In the genomic region with DNA sequence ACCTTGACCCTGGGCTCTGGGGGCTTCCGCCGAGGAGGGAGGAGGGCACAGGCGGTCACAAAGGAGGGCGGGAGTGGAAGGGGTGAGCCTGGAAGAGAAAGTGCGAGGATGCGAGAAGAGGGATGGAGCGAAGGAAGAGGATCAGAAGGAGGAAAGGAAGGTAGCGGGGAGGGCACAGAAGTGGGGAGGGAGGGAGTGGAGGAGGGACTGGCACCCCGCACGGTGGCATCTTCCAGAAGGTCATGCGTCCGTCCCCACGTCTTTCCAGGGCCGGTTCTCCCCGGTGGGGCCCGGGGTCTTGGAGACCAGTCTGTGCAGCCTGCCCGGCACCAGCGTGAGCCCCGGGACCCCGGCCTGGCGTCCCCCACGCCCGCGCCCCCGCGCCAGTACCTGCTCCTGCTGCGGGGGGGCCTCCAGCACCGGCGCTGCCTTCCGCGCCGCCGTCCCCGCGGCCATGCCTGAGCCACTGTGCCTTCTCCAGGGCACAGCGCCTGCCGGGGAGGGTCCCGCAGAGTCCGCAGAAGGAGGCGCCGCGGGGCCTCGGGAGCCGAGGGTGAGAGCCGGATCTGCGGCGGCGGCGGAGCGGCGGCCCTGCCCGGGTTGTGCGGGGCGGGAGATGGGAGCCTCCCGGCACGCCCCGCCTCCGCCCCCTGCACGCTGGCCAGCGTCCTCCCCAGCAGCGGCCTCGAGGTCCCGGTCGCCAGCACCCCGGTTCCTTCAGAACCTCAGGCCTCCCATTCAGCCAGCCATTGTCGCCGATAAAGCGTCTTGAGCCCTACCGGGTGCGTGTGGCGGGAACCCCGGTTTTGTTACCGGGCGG, we compare ENCODE assay signal across 8 cellular contexts. TPM values are rescaled to one million over a fixed set of nuclear protein-coding genes. Genes with fewer than 3 reads are reported as not detected.
DNase-seq lines count a peak whose midpoint lies in the region; ATAC-seq and TF ChIP-seq lines count a peak whose summit lies in the region.
"Had no signal": no experiment of that assay in that cellular context is flagged by ENCODE, and none has a peak within 500 bp of the region (broad histone marks: within the 10 kb centered on the region; RNA-seq: fewer than 3 reads in every experiment).

A gene (minus strand): TSS at position 618 of the 820 bp plus-strand sequence. CDS start 162 bp downstream, at position 456.

- H3K4me3 ChIP-seq in IMR-90 (ENCODE audit: insufficient read depth, low read depth, low read length) (peak within 1 kb of the TSS; percentile 30; the same call in 1 of the 2 replicates), left ventricle myocardium inferior (peak within 1 kb of the TSS; percentile 68), Caco-2 (ENCODE audit: low read depth, low read length) (no peak within 1 kb of the TSS)

- no peaks in the 10 kb centered on the region for H3K9me3 Mint-ChIP-seq in activated naive CD4-positive, alpha-beta T cell treated with anti-CD3 and anti-CD28 coated beads, Interleukin-2, amount 50 U/mL, for 24 hours
- H3K9me3 Mint-ChIP-seq in Caco-2 (ENCODE audit: unreplicated experiment): no peaks in the 10 kb centered on the region

- no peak for TF ChIP-seq RAD21 in IMR-90 (IDR thresholded peaks at IDR 0.05; ENCODE audit: low read length)

- H3K4me1 ChIP-seq in IMR-90 (ENCODE audit: control insufficient read depth, insufficient read depth, low read length): no peaks in the 10 kb centered on the region
- peaks cover 13% of the 10 kb centered on the region for H3K4me1 ChIP-seq in left ventricle myocardium inferior
- peaks cover 4% of the 10 kb centered on the region for H3K4me1 ChIP-seq in Caco-2

- peak within 1 kb of the TSS; percentile 66 for H2AFZ ChIP-seq in IMR-90 (replicated peaks; ENCODE audit: low read length, poor library complexity)

- no peak for TF ChIP-seq CTCF in IMR-90 (conservative IDR thresholded peaks at IDR 0.05; ENCODE audit: low read depth, low read length)
- TF ChIP-seq CTCF in left ventricle myocardium inferior (IDR thresholded peaks at IDR 0.05; ENCODE audit: borderline replicate concordance): no peak
- no peak for TF ChIP-seq CTCF in Caco-2 (IDR thresholded peaks at IDR 0.05; ENCODE audit: insufficient read depth in 1 of 2, low read depth in 1 of 2, low read length in 1 of 2, severe bottlenecking in 1 of 2, unreplicated experiment in 1 of 2)

- POLR2A ChIA-PET in IMR-90 (lab: Charles Lee; ENCODE audit: unreplicated experiment): no interaction called here
- POLR2A ChIA-PET in Caco-2 (lab: Charles Lee): no interaction called here

- H3K79me1 ChIP-seq in IMR-90 (ENCODE audit: low read depth in 1 of 2, low read length in 2 of 2): no peaks in the 10 kb centered on the region

- no peak within 1 kb of the TSS for H2BK20ac ChIP-seq in IMR-90 (ENCODE audit: low read depth, low read length)

- no peak within 1 kb of the TSS for H3K18ac ChIP-seq in IMR-90 (ENCODE audit: low read depth, low read length)

- H3K56ac ChIP-seq in IMR-90 (ENCODE audit: extremely low read depth, insufficient read depth, low read length): no peak within 1 kb of the TSS

- H3K9me1 ChIP-seq in IMR-90 (ENCODE audit: insufficient read depth, low read length): no peaks in the 10 kb centered on the region

- peaks cover 59% of the 10 kb centered on the region for H3K4me1 Mint-ChIP-seq in activated naive CD4-positive, alpha-beta T cell treated with anti-CD3 and anti-CD28 coated beads, Interleukin-2, amount 50 U/mL, for 24 hours
- no peaks in the 10 kb centered on the region for H3K4me1 Mint-ChIP-seq in Caco-2 (ENCODE audit: low read depth, unreplicated experiment)

- no peak for DNase-seq in IMR-90
- no peak for DNase-seq in left ventricle myocardium inferior
- no peak for DNase-seq in sciatic nerve (ENCODE audit: low spot score)
- no peak for DNase-seq in NCI-H1694 (lab: John Stamatoyannopoulos, UW)
- DNase-seq in Caco-2: no peak

- TF ChIP-seq POLR2A in IMR-90 (IDR thresholded peaks at IDR 0.05; ENCODE audit: low read depth, low read length): no peak

- no peaks in the 10 kb centered on the region for H3K36me3 Mint-ChIP-seq in activated naive CD4-positive, alpha-beta T cell treated with anti-CD3 and anti-CD28 coated beads, Interleukin-2, amount 50 U/mL, for 24 hours
- H3K36me3 Mint-ChIP-seq in Caco-2 (ENCODE audit: insufficient read depth, unreplicated experiment): no peaks in the 10 kb centered on the region

- WGBS in IMR-90 (ENCODE audit: extremely low coverage in 2 of 2, insufficient read length in 1 of 2), 2 experiments: 4% methylated on average over 25 of the region's 74 CpGs; no CpG with 5 or more reads in 1 of the 2 experiments

- H3K36me3 ChIP-seq in IMR-90 (ENCODE audit: control insufficient read depth, insufficient read depth, low read length) (no peaks in the 10 kb centered on the region), left ventricle myocardium inferior (no peaks in the 10 kb centered on the region), Caco-2 (ENCODE audit: control insufficient read depth, insufficient read depth, low read length) (no peaks in the 10 kb centered on the region)

- no peak within 1 kb of the TSS for H3K9ac ChIP-seq in IMR-90 (ENCODE audit: low read depth, low read length)

- no TSS peak for BruUV-seq in IMR-90 (replicated peaks; lab: Mats Ljungman, UMichigan)
- no TSS peak for BruUV-seq in Caco-2 (replicated peaks; lab: Mats Ljungman, UMichigan)

- no peak within 1 kb of the TSS for H2AK5ac ChIP-seq in IMR-90 (ENCODE audit: low read depth, low read length)

- no peak within 1 kb of the TSS for H4K8ac ChIP-seq in IMR-90 (ENCODE audit: low read depth in 2 of 2, low read length in 2 of 2)

- no peak within 1 kb of the TSS for H3K27ac ChIP-seq in IMR-90 (ENCODE audit: insufficient read depth, low read length)
- H3K27ac ChIP-seq in left ventricle myocardium inferior (replicated peaks): no peak within 1 kb of the TSS

- ATAC-seq in IMR-90 (ENCODE audit: low read depth) (peak; percentile 62), sciatic nerve (peak; percentile 50), GM21619 (IDR thresholded peaks at IDR 0.05; ENCODE audit: unreplicated experiment) (no peak)

- no peak within 1 kb of the TSS for H2BK120ac ChIP-seq in IMR-90 (ENCODE audit: low read depth, low read length)

- no peak within 1 kb of the TSS for H3K14ac ChIP-seq in IMR-90 (replicated peaks; ENCODE audit: low read depth, low read length)

- no peak within 1 kb of the TSS for H2AK9ac ChIP-seq in IMR-90 (replicated peaks; ENCODE audit: low read depth, low read length, poor library complexity)

- H3K4ac ChIP-seq in IMR-90 (ENCODE audit: low read depth, low read length): no peak within 1 kb of the TSS

- H2BK5ac ChIP-seq in IMR-90 (ENCODE audit: low read depth, low read length, poor library complexity, severe bottlenecking): no peak within 1 kb of the TSS

- CTCF ChIA-PET in IMR-90 (lab: Yijun Ruan, JAX) (no interaction called here), Caco-2 (lab: Charles Lee) (no interaction called here)

- no peak within 1 kb of the TSS for H4K91ac ChIP-seq in IMR-90 (ENCODE audit: insufficient read depth, low read depth, low read length)

- no peak within 1 kb of the TSS for H4K5ac ChIP-seq in IMR-90 (ENCODE audit: low read depth, low read length)

- peak within 1 kb of the TSS; percentile 77 for H3K4me3 Mint-ChIP-seq in activated naive CD4-positive, alpha-beta T cell treated with anti-CD3 and anti-CD28 coated beads, Interleukin-2, amount 50 U/mL, for 24 hours
- H3K4me3 Mint-ChIP-seq in Caco-2 (ENCODE audit: unreplicated experiment): no peak within 1 kb of the TSS

- dilution Hi-C loops in IMR-90 (cut with HindIII; ENCODE audit: low sequenced_read_pairs, unreplicated experiment): no loop called here

- H4K20me1 ChIP-seq in IMR-90 (ENCODE audit: insufficient read depth, low read length): no peaks in the 10 kb centered on the region

- no peak within 1 kb of the TSS for H3K23ac ChIP-seq in IMR-90 (ENCODE audit: low read depth, low read length)

- H3K27ac Mint-ChIP-seq in activated naive CD4-positive, alpha-beta T cell treated with anti-CD3 and anti-CD28 coated beads, Interleukin-2, amount 50 U/mL, for 24 hours: peak within 1 kb of the TSS; percentile 83
- no peak within 1 kb of the TSS for H3K27ac Mint-ChIP-seq in Caco-2 (ENCODE audit: unreplicated experiment)

- H3K27me3 ChIP-seq in IMR-90 (ENCODE audit: control insufficient read depth, insufficient read depth, low read length) (peaks cover 33% of the 10 kb centered on the region), left ventricle myocardium inferior (ENCODE audit: low read depth) (peaks cover 90% of the 10 kb centered on the region), Caco-2 (replicated peaks; ENCODE audit: control insufficient read depth, insufficient read depth, low read length) (no peaks in the 10 kb centered on the region)

- intact Hi-C loops in IMR-90 (cut with micrococcal nuclease): no loop called here
- intact Hi-C loops in left ventricle myocardium inferior (cut with micrococcal nuclease): no loop called here
- intact Hi-C loops in sciatic nerve (cut with DNase I): no loop called here
- intact Hi-C loops in Caco-2 (cut with micrococcal nuclease; ENCODE audit: unreplicated experiment): no loop called here

- no peak within 1 kb of the TSS for H2BK15ac ChIP-seq in IMR-90 (ENCODE audit: low read depth, low read length)

- H3K9me3 ChIP-seq in IMR-90 (ENCODE audit: control insufficient read depth, insufficient read depth, low read length) (no peaks in the 10 kb centered on the region), left ventricle myocardium inferior (replicated peaks) (peaks cover 7% of the 10 kb centered on the region), Caco-2 (no peaks in the 10 kb centered on the region)

- H3K27me3 Mint-ChIP-seq in activated naive CD4-positive, alpha-beta T cell treated with anti-CD3 and anti-CD28 coated beads, Interleukin-2, amount 50 U/mL, for 24 hours: peaks cover 2% of the 10 kb centered on the region
- H3K27me3 Mint-ChIP-seq in Caco-2 (ENCODE audit: insufficient read depth, unreplicated experiment): no peaks in the 10 kb centered on the region

- in situ Hi-C loops in IMR-90 (cut with MboI; ENCODE audit: low sequenced_read_pairs): no loop called here

- peak within 1 kb of the TSS; percentile 44; the same call in 1 of the 2 replicates for H3K4me2 ChIP-seq in IMR-90 (ENCODE audit: low read depth, low read length)

TF ChIP-seq in IMR-90, 13 proteins besides CTCF, POLR2A, EP300 and RAD21:
- no peak for TF ChIP-seq MXI1 (IDR thresholded peaks at IDR 0.05; ENCODE audit: borderline replicate concordance, low read depth, low read length)
TF ChIP-seq in IMR-90: peak in this region for 0.

RNA-seq across cellular contexts. Expression of the gene that starts here (rescaled TPM):
- total RNA-seq in IMR-90 (2012; rRNA removed): not detected in 2 replicates
- not detected in 2 replicates for polyA plus RNA-seq in IMR-90 (2012; rRNA removed)
- not detected in 2 replicates for polyA plus RNA-seq in IMR-90 (2012; cell fraction: cytosol; rRNA removed)
- polyA plus RNA-seq in IMR-90 (2012; cell fraction: nucleus; rRNA removed; ENCODE audit: low replicate concordance): not detected in 2 replicates
- total RNA-seq in left ventricle myocardium inferior: 0.71 TPM
- 2.3 TPM for total RNA-seq in sciatic nerve
- total RNA-seq in Caco-2 (2022): not detected in 2 replicates
- total RNA-seq: myocyte had no signal

Comparison
In these comparisons a context has a peak if more than half of its experiments do, and no peak if none do; other contexts are left out.
1. Peak in ATAC-seq, H3K4me3 ChIP-seq and H3K4me2 ChIP-seq in IMR-90; RNA of the gene not detected or under 1 TPM.